In the genomic region with DNA sequence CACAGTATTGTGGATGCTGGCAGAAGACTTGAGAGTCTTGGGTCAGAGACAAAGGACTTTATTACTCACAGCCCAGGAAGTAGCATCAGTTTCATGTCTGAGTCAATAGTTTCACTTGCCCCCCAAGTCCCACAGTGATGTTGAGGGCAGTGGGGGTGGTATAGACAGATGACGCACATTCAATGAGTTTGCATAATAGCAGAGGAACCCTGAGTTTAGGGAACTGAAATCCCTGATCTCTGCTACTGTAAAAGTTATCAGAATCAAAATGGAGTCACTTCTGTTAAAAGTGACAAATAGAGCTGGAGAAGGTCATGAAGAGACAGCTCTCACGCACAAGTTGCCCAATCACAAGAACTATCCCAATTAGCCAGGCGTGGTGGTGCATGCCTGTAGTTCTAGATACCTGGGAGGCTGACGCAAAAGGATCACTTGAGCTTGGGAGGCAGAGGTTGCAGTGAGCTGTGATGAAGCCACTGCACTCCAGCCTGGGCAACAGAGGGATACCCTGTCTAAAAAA, we compare ENCODE assay signal across 8 cellular contexts. TPM values are rescaled to one million over a fixed set of nuclear protein-coding genes. Genes with fewer than 3 reads are reported as not detected.
DNase-seq lines count a peak whose midpoint lies in the region; ATAC-seq and TF ChIP-seq lines count a peak whose summit lies in the region.

No MANE protein-coding gene starts in this region.

- H3K9me3 ChIP-seq in ascending aorta (no peaks in the 10 kb centered on the region), transverse colon (no peaks in the 10 kb centered on the region)

- H3K4me1 ChIP-seq in ascending aorta (no peaks in the 10 kb centered on the region), transverse colon (no peaks in the 10 kb centered on the region)

- DNase-seq in GM12865 (ENCODE audit: low read depth) (peak; percentile 95), LHCN-M2 (ENCODE audit: low read depth) (peak; percentile 56), fibroblast of the aortic adventitia (ENCODE audit: low read depth) (peak; percentile 73), GM03348 (ENCODE audit: low spot score) (no peak), ascending aorta (ENCODE audit: low spot score in 2 of 2) (no peak), transverse colon (no peak)

- no peak for TF ChIP-seq POLR2A in transverse colon (IDR thresholded peaks at IDR 0.05)

- peak; percentile 85 for ATAC-seq in GM21515 (IDR thresholded peaks at IDR 0.05; ENCODE audit: unreplicated experiment)
- no peak for ATAC-seq in esophagus mucosa

- H3K27ac ChIP-seq in ascending aorta: no peak overlapping the region
- H3K27ac ChIP-seq in transverse colon: no peak overlapping the region

- TF ChIP-seq CTCF in GM12865 (IDR thresholded peaks at IDR 0.05; ENCODE audit: insufficient read depth, low read depth, low read length, missing control alignments) (no peak), fibroblast of the aortic adventitia (IDR thresholded peaks at IDR 0.05; ENCODE audit: insufficient read depth, low read length) (no peak), ascending aorta (IDR thresholded peaks at IDR 0.05) (no peak), transverse colon (IDR thresholded peaks at IDR 0.05) (no peak)

- intact Hi-C loops in ascending aorta (cut with DNase I): no loop called here
- intact Hi-C loops in transverse colon (cut with DNase I; ENCODE audit: low total_unique reads): no loop called here

- no peaks in the 10 kb centered on the region for H3K27me3 ChIP-seq in ascending aorta
- H3K27me3 ChIP-seq in transverse colon: no peaks in the 10 kb centered on the region

- H3K36me3 ChIP-seq in ascending aorta (no peaks in the 10 kb centered on the region), transverse colon (no peaks in the 10 kb centered on the region)

- TF ChIP-seq EP300 in transverse colon (IDR thresholded peaks at IDR 0.05; ENCODE audit: low read depth): no peak

- in situ Hi-C loops in transverse colon (cut with MboI; ENCODE audit: low pct_ligation_motif_present in 1 of 4, low pct_unique_long_range_greater_than_20kb in 1 of 4, low sequenced_read_pairs in 3 of 4): no loop called here

- H3K4me3 ChIP-seq in GM12865 (ENCODE audit: low read depth, low read length) (no peak overlapping the region), fibroblast of the aortic adventitia (ENCODE audit: low read depth, low read length) (no peak overlapping the region), ascending aorta (no peak overlapping the region), transverse colon (no peak overlapping the region)

- WGBS in transverse colon (ENCODE audit: low coverage in 1 of 2), 2 donors: 86 to 100% methylated on average over 1 to 4 of the region's 4 CpGs

RNA-seq across cellular contexts. Expression of gene HCRTR1, which starts 11.5 kb away (rescaled TPM):
- not detected in 2 replicates for total RNA-seq in LHCN-M2 (2014; rRNA removed)
- polyA plus RNA-seq in LHCN-M2 (2012): not detected
- 0.18 TPM in 1 of 2 replicates, not detected in the other for total RNA-seq in fibroblast of the aortic adventitia (ENCODE audit: low replicate concordance)
- not detected for total RNA-seq in ascending aorta
- not detected for total RNA-seq in esophagus mucosa
- under 1 TPM in 1 of 4 donors, not detected in 3; 0.48 TPM for total RNA-seq in transverse colon

RNA-seq across cellular contexts. Expression of gene TINAGL1, which starts 29.7 kb away (rescaled TPM):
- 0.19 TPM in 1 of 2 replicates, not detected in the other for total RNA-seq in LHCN-M2 (2014; rRNA removed)
- polyA plus RNA-seq in LHCN-M2 (2012): 0.04 TPM
- 1.2 and 99.8 TPM in 2 replicates for total RNA-seq in fibroblast of the aortic adventitia (ENCODE audit: low replicate concordance)
- total RNA-seq in ascending aorta: 1,807 TPM
- 15.9 TPM for total RNA-seq in esophagus mucosa
- total RNA-seq in transverse colon: 100 to 1,000 TPM; 229 to 300 (median 272) TPM

RNA-seq across cellular contexts. Expression of gene PEF1, which starts 38.7 kb away (rescaled TPM):
- 67.5 and 78.3 TPM in 2 replicates for total RNA-seq in LHCN-M2 (2014; rRNA removed)
- polyA plus RNA-seq in LHCN-M2 (2012): 81.1 TPM
- total RNA-seq in fibroblast of the aortic adventitia (ENCODE audit: low replicate concordance): 33.3 and 59.8 TPM in 2 replicates
- total RNA-seq in ascending aorta: 340 TPM
- total RNA-seq in esophagus mucosa: 44.0 TPM
- total RNA-seq in transverse colon: 10 to 100 TPM; 12.3 to 61.7 (median 49.9) TPM

Comparison
In these comparisons a context has a peak if more than half of its experiments do, and no peak if none do; other contexts are left out.
1. DNase-seq: peak in GM12865 (single experiment), LHCN-M2 (single experiment) and fibroblast of the aortic adventitia (single experiment); none in GM03348 (single experiment), ascending aorta (0 of 2) and transverse colon (single experiment).